In the genomic region with DNA sequence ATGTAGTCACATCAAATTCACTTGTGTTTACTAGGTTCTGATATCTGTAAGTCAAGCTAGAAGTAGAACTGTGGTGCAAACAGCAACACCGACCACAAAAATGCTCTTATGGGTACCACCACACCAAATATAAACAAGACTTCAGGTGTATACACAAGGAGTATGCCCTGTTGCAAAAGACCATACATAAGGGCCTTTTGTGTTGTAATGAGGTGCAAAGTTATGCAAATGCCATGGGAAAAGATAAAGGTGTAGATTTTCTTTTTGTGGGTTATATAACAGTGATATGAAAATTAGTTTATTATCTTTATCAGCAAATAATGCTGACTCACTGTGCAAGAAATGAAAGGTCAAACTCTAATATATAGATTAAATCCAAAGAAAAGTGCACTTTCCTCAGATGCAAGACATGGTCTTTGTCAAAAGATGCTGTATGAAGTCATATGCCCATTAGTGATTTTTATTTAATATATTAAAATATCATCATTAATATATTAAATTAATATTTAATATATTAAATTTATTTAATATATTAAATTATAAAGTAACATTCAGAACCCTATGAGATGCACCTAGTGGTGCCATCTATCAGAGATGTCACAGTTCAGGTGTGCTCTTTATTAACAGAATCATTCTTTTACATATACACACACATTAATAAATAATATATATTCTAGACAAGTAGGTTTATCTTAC, we compare ENCODE assay signal across 23 cellular contexts. TPM values are rescaled to one million over a fixed set of nuclear protein-coding genes. Genes with fewer than 3 reads are reported as not detected.
A peak's percentile ranks its signal among the peaks of the same experiment; 100 is the strongest.
DNase-seq lines count a peak whose midpoint lies in the region; ATAC-seq, FAIRE-seq and TF ChIP-seq lines count a peak whose summit lies in the region.
"Had no signal": no experiment of that assay in that cellular context is flagged by ENCODE, and none has a peak within 500 bp of the region (broad histone marks: within the 10 kb centered on the region; RNA-seq: fewer than 3 reads in every experiment).

No MANE protein-coding gene starts in this region.

- H2AK5ac ChIP-seq in IMR-90 (ENCODE audit: low read depth, low read length): no peak overlapping the region

- no peak overlapping the region for H4K91ac ChIP-seq in IMR-90 (ENCODE audit: insufficient read depth, low read depth, low read length)

- H3K9me3 ChIP-seq in A549: no peaks in the 10 kb centered on the region
- H3K9me3 ChIP-seq in IMR-90 (ENCODE audit: control insufficient read depth, insufficient read depth, low read length): no peaks in the 10 kb centered on the region
- no peaks in the 10 kb centered on the region for H3K9me3 ChIP-seq in lung (ENCODE audit: control insufficient read depth in 2 of 2, insufficient read depth in 1 of 2, low read length in 1 of 2)
- H3K9me3 ChIP-seq: BLaER1 treated with 17β-estradiol and CSF1 and Interleukin-3, amounts not matched to agents 10 nM and 100 nM had no signal

- H3K4me2 ChIP-seq in A549: peak overlapping the region; percentile 89
- H3K4me2 ChIP-seq in IMR-90 (ENCODE audit: low read depth, low read length): no peak overlapping the region
- H3K4me2 ChIP-seq: BLaER1 treated with 17β-estradiol and CSF1 and Interleukin-3, amounts not matched to agents 10 nM and 100 nM had no signal

- TF ChIP-seq EP300 in A549 (IDR thresholded peaks at IDR 0.05): peak in 1 of 2 experiments; percentile 62; a peak in 3 of 5 replicates

- dilution Hi-C loops in IMR-90 (cut with HindIII; ENCODE audit: low sequenced_read_pairs, unreplicated experiment): no loop called here

- TF ChIP-seq CTCF in A549 (IDR thresholded peaks at IDR 0.05) (no peak), IMR-90 (conservative IDR thresholded peaks at IDR 0.05; ENCODE audit: low read depth, low read length) (no peak), WTC11 (IDR thresholded peaks at IDR 0.05) (no peak), lung (IDR thresholded peaks at IDR 0.05; ENCODE audit: control extremely low read depth, extremely low read depth) (no peak)

- no peak overlapping the region for H3K23ac ChIP-seq in IMR-90 (ENCODE audit: low read depth, low read length)

- no peak overlapping the region for H4K8ac ChIP-seq in IMR-90 (ENCODE audit: low read depth in 2 of 2, low read length in 2 of 2)

- intact Hi-C loops in IMR-90 (cut with micrococcal nuclease): loop anchor here (10.0 kb wide), 1 partner anchor 745 kb away; no protein-coding TSS in a partner anchor

- no peak overlapping the region for H2BK120ac ChIP-seq in IMR-90 (ENCODE audit: low read depth, low read length)

- no peaks in the 10 kb centered on the region for H3K9me3 Mint-ChIP-seq in WTC11
- H3K9me3 Mint-ChIP-seq: activated naive CD4-positive, alpha-beta T cell treated with anti-CD3 and anti-CD28 coated beads, Interleukin-2, amount 50 U/mL, for 72 hours; activated T-helper 1 cell treated with anti-CD3 and anti-CD28 coated beads, Interleukin-12 subunit alpha, Interleukin-12 subunit beta, Interleukin-2, Interleukin-4 antibody, amounts not matched to agents 30 ng/mL and 10 ng/mL and 1 ng/mL, durations not matched to agents 14 hours and 24 hours and 36 hours; neural crest cell; stimulated activated naive CD8-positive, alpha-beta T cell treated with anti-CD3 and anti-CD28 coated beads, Interleukin-15, Interleukin-2, amounts not matched to agents 100 ng/mL and 50 ng/mL, for 24 hours; T-cell; type B pancreatic cell had no signal

- no peak overlapping the region for H4K5ac ChIP-seq in IMR-90 (ENCODE audit: low read depth, low read length)

- WGBS in A549 (ENCODE audit: missing lambda C conversion rate): 0% methylated on average over 1 of the region's 1 CpG
- WGBS in IMR-90 (ENCODE audit: extremely low coverage in 2 of 2, insufficient read length in 1 of 2), 2 experiments: no CpG with 5 or more reads among the region's 1 CpG
- WGBS in lung, 2 donors: 79 to 94% methylated on average over 1 of the region's 1 CpG

- no peak overlapping the region for H3K27ac Mint-ChIP-seq in WTC11
- H3K27ac Mint-ChIP-seq: activated CD4-positive, alpha-beta T cell treated with anti-CD3 and anti-CD28 coated beads for 36 hours; activated naive CD4-positive, alpha-beta T cell treated with anti-CD3 and anti-CD28 coated beads, Interleukin-2, amount 50 U/mL, for 72 hours; activated T-helper 1 cell treated with anti-CD3 and anti-CD28 coated beads, Interleukin-12 subunit alpha, Interleukin-12 subunit beta, Interleukin-2, Interleukin-4 antibody, amounts not matched to agents 30 ng/mL and 10 ng/mL and 1 ng/mL, durations not matched to agents 14 hours and 24 hours and 36 hours; stimulated activated naive CD8-positive, alpha-beta T cell treated with anti-CD3 and anti-CD28 coated beads, Interleukin-15, Interleukin-2, amounts not matched to agents 100 ng/mL and 50 ng/mL, for 24 hours; T-cell had no signal

- ATAC-seq in A549 (0 out of 6 replicates have a peak, but pooled peaks of 1 of the 2 experiments have one; percentile 3), IMR-90 (ENCODE audit: low read depth) (no peak), WTC11 (no peak), lung (ENCODE audit: insufficient read depth, low FRiP score) (peak; percentile 66), HG02885 (IDR thresholded peaks at IDR 0.05; ENCODE audit: poor library complexity, unreplicated experiment) (no peak)
- ATAC-seq: activated CD4-positive, alpha-beta T cell treated with anti-CD3 and anti-CD28 coated beads for 36 hours; activated naive CD4-positive, alpha-beta T cell treated with anti-CD3 and anti-CD28 coated beads, Interleukin-2, amount 50 U/mL, for 72 hours; Right ventricle myocardium inferior; T-cell had no signal

- no peak overlapping the region for H2AK9ac ChIP-seq in IMR-90 (replicated peaks; ENCODE audit: low read depth, low read length, poor library complexity)

- no peaks in the 10 kb centered on the region; the same call in 1 of the 2 replicates for H3K27me3 ChIP-seq in IMR-90 (ENCODE audit: control insufficient read depth, insufficient read depth, low read length)
- no peaks in the 10 kb centered on the region for H3K27me3 ChIP-seq in lung (ENCODE audit: control insufficient read depth, insufficient read depth)
- H3K27me3 ChIP-seq: BLaER1 treated with 17β-estradiol and CSF1 and Interleukin-3, amounts not matched to agents 10 nM and 100 nM had no signal

- no TSS peak for BruUV-seq in IMR-90 (replicated peaks; lab: Mats Ljungman, UMichigan)

- in situ Hi-C loops in IMR-90 (cut with MboI; ENCODE audit: low sequenced_read_pairs): no loop called here

- H2BK20ac ChIP-seq in IMR-90 (ENCODE audit: low read depth, low read length): no peak overlapping the region

- H2BK15ac ChIP-seq in IMR-90 (ENCODE audit: low read depth, low read length): no peak overlapping the region

- H2BK5ac ChIP-seq in IMR-90 (ENCODE audit: low read depth, low read length, poor library complexity, severe bottlenecking): no peak overlapping the region

- no peak overlapping the region for H2AFZ ChIP-seq in IMR-90 (replicated peaks; ENCODE audit: low read length, poor library complexity)

- no peak overlapping the region for H3K18ac ChIP-seq in IMR-90 (ENCODE audit: low read depth, low read length)

- no peak overlapping the region for H3K4ac ChIP-seq in IMR-90 (ENCODE audit: low read depth, low read length)

- H3K36me3 Mint-ChIP-seq in WTC11: no peaks in the 10 kb centered on the region
- H3K36me3 Mint-ChIP-seq: activated naive CD4-positive, alpha-beta T cell treated with anti-CD3 and anti-CD28 coated beads, Interleukin-2, amount 50 U/mL, for 72 hours; T-cell; type B pancreatic cell had no signal

- H3K4me3 Mint-ChIP-seq in WTC11: no peak overlapping the region
- H3K4me3 Mint-ChIP-seq: activated CD4-positive, alpha-beta T cell treated with anti-CD3 and anti-CD28 coated beads for 36 hours; activated T-helper 1 cell treated with anti-CD3 and anti-CD28 coated beads, Interleukin-12 subunit alpha, Interleukin-12 subunit beta, Interleukin-2, Interleukin-4 antibody, amounts not matched to agents 30 ng/mL and 10 ng/mL and 1 ng/mL, durations not matched to agents 14 hours and 24 hours and 36 hours; neural crest cell; stimulated activated naive CD8-positive, alpha-beta T cell treated with anti-CD3 and anti-CD28 coated beads, Interleukin-15, Interleukin-2, amounts not matched to agents 100 ng/mL and 50 ng/mL, for 24 hours; T-cell; type B pancreatic cell had no signal

- POLR2A ChIA-PET in A549 (lab: Yijun Ruan, JAX): interaction anchor here (0.6 to 2.6 kb wide), 2 partner anchors 28 to 31 kb away, joined by 3 to 23 read pairs; no protein-coding TSS in a partner anchor
- POLR2A ChIA-PET in IMR-90 (lab: Charles Lee; ENCODE audit: unreplicated experiment): no interaction called here
- POLR2A ChIA-PET in WTC11 (lab: Charles Lee): no interaction called here

- no peak overlapping the region for H3K14ac ChIP-seq in IMR-90 (replicated peaks; ENCODE audit: low read depth, low read length)

- no peak for TF ChIP-seq POLR2A in A549 (IDR thresholded peaks at IDR 0.05; ENCODE audit: low read length)
- no peak for TF ChIP-seq POLR2A in IMR-90 (IDR thresholded peaks at IDR 0.05; ENCODE audit: low read depth, low read length)
- TF ChIP-seq POLR2A in GM12891 (IDR thresholded peaks at IDR 0.05; ENCODE audit: low read depth, low read length): no peak

- no peaks in the 10 kb centered on the region for H4K20me1 ChIP-seq in IMR-90 (ENCODE audit: insufficient read depth, low read length)
- H4K20me1 ChIP-seq: BLaER1 treated with 17β-estradiol and CSF1 and Interleukin-3, amounts not matched to agents 10 nM and 100 nM had no signal

- FAIRE-seq in A549 (lab: Jason Lieb, UNC): no peak
- FAIRE-seq in GM12891 (lab: Jason Lieb, UNC): no peak
- FAIRE-seq: A204.1 had no signal

- peaks cover 75% of the 10 kb centered on the region for H3K4me1 ChIP-seq in A549
- no peaks in the 10 kb centered on the region for H3K4me1 ChIP-seq in IMR-90 (ENCODE audit: control insufficient read depth, insufficient read depth, low read length)
- peaks cover 0 to 2% of the 10 kb centered on the region in 2 donors for H3K4me1 ChIP-seq in lung (ENCODE audit: control insufficient read depth in 2 of 2, insufficient read depth in 2 of 2, low read length in 2 of 2)
- H3K4me1 ChIP-seq: BLaER1 treated with 17β-estradiol and CSF1 and Interleukin-3, amounts not matched to agents 10 nM and 100 nM had no signal

- no peak overlapping the region for H3K56ac ChIP-seq in IMR-90 (ENCODE audit: extremely low read depth, insufficient read depth, low read length)

- no peaks in the 10 kb centered on the region for H3K9me1 ChIP-seq in IMR-90 (ENCODE audit: insufficient read depth, low read length)

- H3K79me1 ChIP-seq in IMR-90 (ENCODE audit: low read depth in 1 of 2, low read length in 2 of 2): no peaks in the 10 kb centered on the region

- CTCF ChIA-PET in A549 (lab: Yijun Ruan, JAX) (interaction anchor here (1.3 kb wide), 1 partner anchor 32 kb away, joined by 3 read pairs; no protein-coding TSS in a partner anchor), IMR-90 (lab: Yijun Ruan, JAX) (no interaction called here), WTC11 (lab: Charles Lee) (no interaction called here)

- H3K36me3 ChIP-seq in IMR-90 (ENCODE audit: control insufficient read depth, insufficient read depth, low read length) (no peaks in the 10 kb centered on the region), lung (ENCODE audit: control insufficient read depth in 2 of 2, insufficient read depth in 2 of 2, low read length in 2 of 2) (no peaks in the 10 kb centered on the region)
- H3K36me3 ChIP-seq: BLaER1 treated with 17β-estradiol and CSF1 and Interleukin-3, amounts not matched to agents 10 nM and 100 nM had no signal

- no peak overlapping the region for H3K4me3 ChIP-seq in A549
- H3K4me3 ChIP-seq in IMR-90 (ENCODE audit: insufficient read depth, low read depth, low read length): no peak overlapping the region
- no peak overlapping the region for H3K4me3 ChIP-seq in lung
- H3K4me3 ChIP-seq: BLaER1 treated with 17β-estradiol and CSF1 and Interleukin-3, amounts not matched to agents 10 nM and 100 nM; skin epidermis had no signal

- peaks cover 5% of the 10 kb centered on the region for H3K4me1 Mint-ChIP-seq in WTC11
- H3K4me1 Mint-ChIP-seq: activated CD4-positive, alpha-beta T cell treated with anti-CD3 and anti-CD28 coated beads for 36 hours; T-cell had no signal

- DNase-seq in A549 (ENCODE audit: low read depth in 1 of 2, low spot score in 1 of 2): peak in 1 of 2 experiments; percentile 75
- no peak for DNase-seq in IMR-90
- no peak for DNase-seq in WTC11 (ENCODE audit: low spot score)
- DNase-seq in lung (ENCODE audit: low spot score): no peak
- no peak for DNase-seq in DMS153 treated with DMSO at 0.1 percent for 48 hours (lab: John Stamatoyannopoulos, UW; ENCODE audit: unreplicated experiment)
- no peak for DNase-seq in GM12891 (ENCODE audit: insufficient read length, low spot score)
- DNase-seq in stimulated activated CD8-positive, alpha-beta memory T cell treated with anti-CD3 and anti-CD28 coated beads, Interleukin-4, amount 100 ng/mL, for 48 hours: no peak
- DNase-seq: activated CD4-positive, alpha-beta T cell treated with anti-CD3 and anti-CD28 coated beads for 36 hours; KBM-7; NCI-H2029; NCI-H446 treated with DMSO at 0.1 percent for 48 hours; posterior cingulate gyrus; T-cell had no signal

- H3K9ac ChIP-seq in IMR-90 (ENCODE audit: low read depth, low read length): no peak overlapping the region
- H3K9ac ChIP-seq: BLaER1 treated with 17β-estradiol and CSF1 and Interleukin-3, amounts not matched to agents 10 nM and 100 nM had no signal

- no peak; a peak in 1 of 5 replicates for TF ChIP-seq RAD21 in A549 (conservative IDR thresholded peaks at IDR 0.05 in 1 of 2, IDR thresholded peaks at IDR 0.05 in 1 of 2)
- TF ChIP-seq RAD21 in IMR-90 (IDR thresholded peaks at IDR 0.05; ENCODE audit: low read length): no peak

- H3K27me3 Mint-ChIP-seq in WTC11 (ENCODE audit: low read depth): no peaks in the 10 kb centered on the region
- H3K27me3 Mint-ChIP-seq: type B pancreatic cell had no signal

- H3K27ac ChIP-seq in A549: peak overlapping the region; percentile 96 to 98
- H3K27ac ChIP-seq in IMR-90 (ENCODE audit: insufficient read depth, low read length): no peak overlapping the region
- H3K27ac ChIP-seq in lung (ENCODE audit: low read depth in 1 of 2, low read length in 1 of 2): no peak overlapping the region
- H3K27ac ChIP-seq: BLaER1 treated with 17β-estradiol and CSF1 and Interleukin-3, amounts not matched to agents 10 nM and 100 nM; skin epidermis had no signal

RNA-seq across cellular contexts. Expression of gene ALDH1A1, which starts 26.7 kb away (rescaled TPM):
- polyA plus RNA-seq in A549 (2011; rRNA removed) (6,119 and 8,617 TPM in 2 replicates), A549 (2017; fragmentation: RNase III; extraction: RNeasy Plus Mini Kit Qiagen cat#74134 plus additional on column Dnase treatment) (9,362 to 9,987 TPM (median 9,373 TPM) in 3 replicates), IMR-90 (2012; rRNA removed) (not detected in 2 replicates), lung (100 to 1,000 TPM in 1 of 2 donors, 10 to 100 TPM in 1; 31.9 to 168 TPM)
- 2,623 and 3,095 TPM in 2 replicates for polyA plus RNA-seq in A549 (2012; cell fraction: cytosol; rRNA removed)
- polyA plus RNA-seq in A549 (2012; cell fraction: nucleus; rRNA removed): 1,463 and 2,252 TPM in 2 replicates
- polyA minus RNA-seq in A549 (2011; rRNA and poly(A)+ RNA removed): 2,553 and 2,631 TPM in 2 replicates
- total RNA-seq in IMR-90 (2012; rRNA removed) (not detected in 2 replicates), WTC11 (2021) (1.9 to 3.3 TPM (median 2.4 TPM) in 3 replicates), lung (100 to 1,000 TPM; 124 to 137 TPM)
- polyA plus RNA-seq in IMR-90 (2012; cell fraction: cytosol; rRNA removed): not detected in 2 replicates
- not detected in 2 replicates for polyA plus RNA-seq in IMR-90 (2012; cell fraction: nucleus; rRNA removed; ENCODE audit: low replicate concordance)
- polyA plus RNA-seq in GM12891 (2012; ENCODE audit: low read depth, missing spikeins): not detected
- total RNA-seq: activated CD4-positive, alpha-beta T cell treated with anti-CD3 and anti-CD28 coated beads for 36 hours; activated T-helper 1 cell treated with anti-CD3 and anti-CD28 coated beads, Interleukin-12 subunit alpha, Interleukin-12 subunit beta, Interleukin-2, Interleukin-4 antibody, amounts not matched to agents 30 ng/mL and 10 ng/mL and 1 ng/mL, durations not matched to agents 14 hours and 24 hours and 36 hours had no signal

Comparison
In these comparisons a context has a peak if more than half of its experiments do, and no peak if none do; other contexts are left out.
1. H3K27ac ChIP-seq: peak in A549 (2 of 2); none in IMR-90 (single experiment) and lung (0 of 2).
2. RNA of gene ALDH1A1, which starts 26.7 kb away (total RNA-seq): 124 to 137 TPM in lung; 1.9 to 3.3 TPM in WTC11 and not detected in IMR-90; every median in the first group is over 10 times any median in the second.
3. Of the 8 proteins assayed by ChIP-seq in both WTC11 and A549: peak only in WTC11: none; only in A549: MAX; in both: none; in neither: 7.